Comparison of ENCODE assay signal across 9 cellular contexts in the genomic region with DNA sequence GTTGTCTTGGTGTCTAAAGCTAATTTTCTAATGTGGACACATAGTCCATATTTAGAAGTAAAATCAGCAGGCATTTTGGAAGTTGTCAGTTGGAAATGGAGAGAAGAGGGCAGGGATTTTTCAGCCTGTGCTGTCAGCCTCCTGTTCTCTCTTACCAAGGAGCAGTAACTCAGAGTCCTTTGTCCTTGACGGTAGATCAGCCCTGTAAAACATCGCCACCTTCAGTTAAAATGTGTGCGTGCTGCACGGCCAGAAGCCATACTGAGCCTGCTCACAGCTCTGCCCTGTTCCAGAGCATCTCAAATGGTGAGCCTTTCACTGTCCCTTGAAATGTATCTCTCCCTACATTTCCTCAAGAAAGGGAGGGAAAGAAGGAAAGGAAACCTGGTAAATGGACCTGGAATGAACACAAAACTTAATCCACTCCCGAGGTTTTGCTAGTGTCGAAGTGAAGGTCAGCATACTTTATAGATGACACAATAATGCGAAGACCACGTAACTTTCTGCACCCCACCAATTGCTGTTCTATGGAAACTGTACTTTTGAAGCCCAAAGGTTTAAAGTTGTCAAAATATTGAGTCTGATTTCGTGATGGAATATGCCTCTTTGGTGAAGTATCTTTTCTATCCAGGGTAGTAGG.
DNase-seq lines count a peak whose midpoint lies in the region; ATAC-seq and TF ChIP-seq lines count a peak whose summit lies in the region.
"Had no signal": no experiment of that assay in that cellular context is flagged by ENCODE, and none has a peak within 500 bp of the region (broad histone marks: within the 10 kb centered on the region; RNA-seq: fewer than 3 reads in every experiment).

No MANE protein-coding gene starts in this region.

- TF ChIP-seq POLR2A in vagina (IDR thresholded peaks at IDR 0.05) = no peak

- ATAC-seq in GM21717 (IDR thresholded peaks at IDR 0.05; ENCODE audit: unreplicated experiment) (peak; percentile 74), lung (ENCODE audit: insufficient read depth, low FRiP score) (peak; percentile 68)

- H3K27ac ChIP-seq in lung (ENCODE audit: low read depth in 1 of 2, low read length in 1 of 2) (no peak overlapping the region), vagina (no peak overlapping the region)
- H3K27ac ChIP-seq: BLaER1 treated with 17β-estradiol and CSF1 and Interleukin-3, amounts not matched to agents 10 nM and 100 nM had no signal

- H3K27me3 ChIP-seq in NT2/D1 (ENCODE audit: insufficient read depth, insufficient read length) (no peaks in the 10 kb centered on the region), lung (ENCODE audit: control insufficient read depth, insufficient read depth) (no peaks in the 10 kb centered on the region), vagina (no peaks in the 10 kb centered on the region)
- H3K27me3 ChIP-seq: BLaER1 treated with 17β-estradiol and CSF1 and Interleukin-3, amounts not matched to agents 10 nM and 100 nM had no signal

- no peak overlapping the region for H3K9ac ChIP-seq in NT2/D1 (ENCODE audit: insufficient read length, low read depth)
- H3K9ac ChIP-seq: BLaER1 treated with 17β-estradiol and CSF1 and Interleukin-3, amounts not matched to agents 10 nM and 100 nM had no signal

- intact Hi-C loops in vagina (cut with DNase I) = loop anchor here (5.0 kb wide), 1 partner anchor 223 kb away; no protein-coding TSS in a partner anchor

- no peaks in the 10 kb centered on the region for H3K4me1 ChIP-seq in NT2/D1 (ENCODE audit: insufficient read depth, insufficient read length)
- H3K4me1 ChIP-seq in lung (ENCODE audit: control insufficient read depth in 2 of 2, insufficient read depth in 2 of 2, low read length in 2 of 2) = no peaks in the 10 kb centered on the region
- peaks cover 4% of the 10 kb centered on the region for H3K4me1 ChIP-seq in vagina
- H3K4me1 ChIP-seq: BLaER1 treated with 17β-estradiol and CSF1 and Interleukin-3, amounts not matched to agents 10 nM and 100 nM had no signal

- H3K4me3 ChIP-seq in NT2/D1 (ENCODE audit: insufficient read length, low read depth) (no peak overlapping the region), lung (no peak overlapping the region), vagina (no peak overlapping the region)
- H3K4me3 ChIP-seq: BLaER1 treated with 17β-estradiol and CSF1 and Interleukin-3, amounts not matched to agents 10 nM and 100 nM had no signal

- H3K9me3 ChIP-seq in NT2/D1 (ENCODE audit: insufficient read depth, low read length) (no peaks in the 10 kb centered on the region), lung (ENCODE audit: control insufficient read depth in 2 of 2, insufficient read depth in 1 of 2, low read length in 1 of 2) (no peaks in the 10 kb centered on the region), vagina (no peaks in the 10 kb centered on the region)
- H3K9me3 ChIP-seq: BLaER1 treated with 17β-estradiol and CSF1 and Interleukin-3, amounts not matched to agents 10 nM and 100 nM had no signal

- peak; percentile 9 to 63 for DNase-seq in NCI-H524 (lab: John Stamatoyannopoulos, UW)
- DNase-seq in NCI-H524 treated with DMSO at 0.1 percent for 48 hours (lab: John Stamatoyannopoulos, UW) = no peak
- peak; percentile 18 for DNase-seq in HS-5 (ENCODE audit: low read depth)
- peak; percentile 70 for DNase-seq in NT2/D1 (ENCODE audit: low read depth, low spot score)
- DNase-seq in ecto neural progenitor cell (ENCODE audit: low spot score) = peak; percentile 70
- peak; percentile 38 for DNase-seq in lung (ENCODE audit: low spot score)
- no peak for DNase-seq in vagina (ENCODE audit: extremely low spot score in 2 of 2)

- TF ChIP-seq CTCF in lung (IDR thresholded peaks at IDR 0.05; ENCODE audit: control extremely low read depth, extremely low read depth) (peak; percentile 51), vagina (IDR thresholded peaks at IDR 0.05) (peak; percentile 5 to 54 (median 41))

- 52 to 56% methylated on average over 9 of the region's 9 CpGs for WGBS in lung, 2 donors

- no peaks in the 10 kb centered on the region for H3K36me3 ChIP-seq in NT2/D1 (ENCODE audit: insufficient read depth, insufficient read length, low read length)
- no peaks in the 10 kb centered on the region for H3K36me3 ChIP-seq in lung (ENCODE audit: control insufficient read depth in 2 of 2, insufficient read depth in 2 of 2, low read length in 2 of 2)
- no peaks in the 10 kb centered on the region for H3K36me3 ChIP-seq in vagina
- H3K36me3 ChIP-seq: BLaER1 treated with 17β-estradiol and CSF1 and Interleukin-3, amounts not matched to agents 10 nM and 100 nM had no signal

Comparison
In these comparisons a context has a peak if more than half of its experiments do, and no peak if none do; other contexts are left out.
1. DNase-seq: peak in NCI-H524 (2 of 2), HS-5 (single experiment), NT2/D1 (single experiment), ecto neural progenitor cell (single experiment) and lung (single experiment); none in NCI-H524 treated with DMSO at 0.1 percent for 48 hours (single experiment) and vagina (0 of 2).